ENCODE assay signal across 14 cellular contexts in genomic region chr15:89330881-89331595, GRCh38. TPM values are rescaled to one million over a fixed set of nuclear protein-coding genes. Genes with fewer than 3 reads are reported as not detected.
DNase-seq lines count a peak whose midpoint lies in the region; ATAC-seq and TF ChIP-seq lines count a peak whose summit lies in the region.
"Had no signal": no experiment of that assay in that cellular context is flagged by ENCODE, and none has a peak within 500 bp of the region (broad histone marks: within the 10 kb centered on the region; RNA-seq: fewer than 3 reads in every experiment).

No MANE protein-coding gene starts in this region.

- H3K9ac ChIP-seq in adipocyte (ENCODE audit: low read length): no peak overlapping the region

- peaks cover 11% of the 10 kb centered on the region for H3K27me3 Mint-ChIP-seq in CD4-positive, alpha-beta T cell
- peaks cover 0 to 7% (median 1%) of the 10 kb centered on the region in 5 donors for H3K27me3 Mint-ChIP-seq in naive thymus-derived CD8-positive, alpha-beta T cell

- peaks cover 71% of the 10 kb centered on the region for H3K36me3 ChIP-seq in adipocyte (ENCODE audit: control insufficient read depth, insufficient read depth, low read length, severe bottlenecking)

- peaks cover 66% of the 10 kb centered on the region for H3K4me1 Mint-ChIP-seq in CD4-positive, alpha-beta T cell (ENCODE audit: low read depth)
- H3K4me1 Mint-ChIP-seq in naive thymus-derived CD8-positive, alpha-beta T cell: peaks cover 31 to 71% (median 67%) of the 10 kb centered on the region in 4 donors

- H3K4me3 Mint-ChIP-seq in CD4-positive, alpha-beta T cell: peak overlapping the region; percentile 85
- H3K4me3 Mint-ChIP-seq in naive thymus-derived CD8-positive, alpha-beta T cell: peak overlapping the region; percentile 16 to 84 (median 76)

- peak overlapping the region; percentile 84 for H3K27ac Mint-ChIP-seq in CD4-positive, alpha-beta T cell
- H3K27ac Mint-ChIP-seq in naive thymus-derived CD8-positive, alpha-beta T cell: peak overlapping the region in 8 of 10 donors; percentile 54 to 90 (median 80)

- H3K4me1 ChIP-seq in adipocyte (ENCODE audit: control insufficient read depth, insufficient read depth, low read length): peaks cover 51% of the 10 kb centered on the region

- no peaks in the 10 kb centered on the region for H3K9me3 ChIP-seq in CD4-positive, alpha-beta T cell (ENCODE audit: control insufficient read depth, low read length)
- no peaks in the 10 kb centered on the region for H3K9me3 ChIP-seq in adipocyte (ENCODE audit: control insufficient read depth, low read length)
- H3K9me3 ChIP-seq: ascending aorta, SJSA1, stomach had no signal

- intact Hi-C loops in CD4-positive, alpha-beta T cell (cut with DNase I, micrococcal nuclease): loop anchor here (10.0 kb wide), 3 partner anchors 364 to 786 kb away; partner anchors contain the start of genes AEN (in 2 of the 2), DET1 (in 1 of the 2), PEX11A (in 1 of the 2) and WDR93 (in 1 of the 2)

- H3K4me3 ChIP-seq in Jurkat, Clone E6-1 (ENCODE audit: low read length): peak overlapping the region; percentile 24
- peak overlapping the region; percentile 55 for H3K4me3 ChIP-seq in adipocyte (ENCODE audit: low read length)
- H3K4me3 ChIP-seq: lung, SJSA1 had no signal

- no peaks in the 10 kb centered on the region for H3K27me3 ChIP-seq in CD4-positive, alpha-beta T cell (ENCODE audit: control insufficient read depth, insufficient read depth, low read length)
- H3K27me3 ChIP-seq in adipocyte (replicated peaks; ENCODE audit: control insufficient read depth, insufficient read depth, low read length): no peaks in the 10 kb centered on the region
- H3K27me3 ChIP-seq: ascending aorta, SJSA1, stomach had no signal

- no peak for ATAC-seq in CD4-positive, alpha-beta T cell (ENCODE audit: poor library complexity)
- ATAC-seq in naive thymus-derived CD8-positive, alpha-beta T cell: no peak
- no peak for ATAC-seq in HG03442 (IDR thresholded peaks at IDR 0.05; ENCODE audit: unreplicated experiment)

- no peak overlapping the region for H3K27ac ChIP-seq in CD4-positive, alpha-beta T cell (ENCODE audit: low read depth, low read length)
- H3K27ac ChIP-seq: ascending aorta, SJSA1 had no signal

- no peak for TF ChIP-seq CTCF in CD4-positive, alpha-beta T cell (IDR thresholded peaks at IDR 0.05)

- POLR2A ChIA-PET in CD4-positive, alpha-beta T cell (lab: Charles Lee): interaction anchor here (0.9 to 1.6 kb wide), 3 partner anchors 12 to 28 kb away, joined by 3 read pairs; no protein-coding TSS in a partner anchor
- POLR2A ChIA-PET in naive thymus-derived CD8-positive, alpha-beta T cell (lab: Charles Lee): no interaction called here

- peaks cover 83% of the 10 kb centered on the region for H3K36me3 Mint-ChIP-seq in CD4-positive, alpha-beta T cell (ENCODE audit: low read depth)
- peaks cover 0 to 74% (median 15%) of the 10 kb centered on the region in 3 donors for H3K36me3 Mint-ChIP-seq in naive thymus-derived CD8-positive, alpha-beta T cell

- DNase-seq in CD4-positive, alpha-beta T cell: no peak
- peak; percentile 65 for DNase-seq in Jurkat, Clone E6-1 (ENCODE audit: low read depth, low spot score)
- no peak for DNase-seq in adipocyte (ENCODE audit: low read depth)
- DNase-seq in naive thymus-derived CD8-positive, alpha-beta T cell: no peak
- no peak for DNase-seq in DMS53 (lab: John Stamatoyannopoulos, UW)
- no peak for DNase-seq in medulla oblongata (ENCODE audit: extremely low spot score)
- DNase-seq: activated CD4-positive, alpha-beta T cell treated with anti-CD3 and anti-CD28 coated beads, Interleukin-2, amount 50 U/mL, for 1 hour; COR-L47; stimulated activated CD4-positive, alpha-beta T cell treated with anti-CD3 and anti-CD28 coated beads, Interleukin-4, amount 100 ng/mL, for 1 hour; stomach had no signal

- CTCF ChIA-PET in CD4-positive, alpha-beta T cell (lab: Charles Lee): interaction anchor here (1.9 kb wide), 1 partner anchor 27 kb away, joined by 7 read pairs; no protein-coding TSS in a partner anchor

- H3K9me3 Mint-ChIP-seq in CD4-positive, alpha-beta T cell: peaks cover 2% of the 10 kb centered on the region
- H3K9me3 Mint-ChIP-seq in naive thymus-derived CD8-positive, alpha-beta T cell: peaks cover 0 to 5% (median 0%) of the 10 kb centered on the region in 9 donors

RNA-seq across cellular contexts. Expression of gene POLG, which starts 3.6 kb away (rescaled TPM):
- total RNA-seq in CD4-positive, alpha-beta T cell: 100 to 1,000 TPM; 139 to 140 TPM
- polyA plus RNA-seq in Jurkat, Clone E6-1 (2012; ENCODE audit: insufficient read depth, insufficient read length): 151 TPM
- total RNA-seq in naive thymus-derived CD8-positive, alpha-beta T cell: 100 to 1,000 TPM; 128 to 130 TPM
- polyA plus RNA-seq in naive thymus-derived CD8-positive, alpha-beta T cell: 10 to 100 TPM; 29.9 to 54.5 (median 35.3) TPM
